In genomic region chr10:111511751-111512150, GRCh38 we compare ENCODE assay signal across 1 cellular context.
TF ChIP-seq lines count a peak whose summit lies in the region.

No MANE protein-coding gene starts in this region.

TF ChIP-seq in A549, 52 proteins besides CTCF, POLR2A, EP300 and RAD21 (continued from another document):
- TF ChIP-seq, protein P1, sequence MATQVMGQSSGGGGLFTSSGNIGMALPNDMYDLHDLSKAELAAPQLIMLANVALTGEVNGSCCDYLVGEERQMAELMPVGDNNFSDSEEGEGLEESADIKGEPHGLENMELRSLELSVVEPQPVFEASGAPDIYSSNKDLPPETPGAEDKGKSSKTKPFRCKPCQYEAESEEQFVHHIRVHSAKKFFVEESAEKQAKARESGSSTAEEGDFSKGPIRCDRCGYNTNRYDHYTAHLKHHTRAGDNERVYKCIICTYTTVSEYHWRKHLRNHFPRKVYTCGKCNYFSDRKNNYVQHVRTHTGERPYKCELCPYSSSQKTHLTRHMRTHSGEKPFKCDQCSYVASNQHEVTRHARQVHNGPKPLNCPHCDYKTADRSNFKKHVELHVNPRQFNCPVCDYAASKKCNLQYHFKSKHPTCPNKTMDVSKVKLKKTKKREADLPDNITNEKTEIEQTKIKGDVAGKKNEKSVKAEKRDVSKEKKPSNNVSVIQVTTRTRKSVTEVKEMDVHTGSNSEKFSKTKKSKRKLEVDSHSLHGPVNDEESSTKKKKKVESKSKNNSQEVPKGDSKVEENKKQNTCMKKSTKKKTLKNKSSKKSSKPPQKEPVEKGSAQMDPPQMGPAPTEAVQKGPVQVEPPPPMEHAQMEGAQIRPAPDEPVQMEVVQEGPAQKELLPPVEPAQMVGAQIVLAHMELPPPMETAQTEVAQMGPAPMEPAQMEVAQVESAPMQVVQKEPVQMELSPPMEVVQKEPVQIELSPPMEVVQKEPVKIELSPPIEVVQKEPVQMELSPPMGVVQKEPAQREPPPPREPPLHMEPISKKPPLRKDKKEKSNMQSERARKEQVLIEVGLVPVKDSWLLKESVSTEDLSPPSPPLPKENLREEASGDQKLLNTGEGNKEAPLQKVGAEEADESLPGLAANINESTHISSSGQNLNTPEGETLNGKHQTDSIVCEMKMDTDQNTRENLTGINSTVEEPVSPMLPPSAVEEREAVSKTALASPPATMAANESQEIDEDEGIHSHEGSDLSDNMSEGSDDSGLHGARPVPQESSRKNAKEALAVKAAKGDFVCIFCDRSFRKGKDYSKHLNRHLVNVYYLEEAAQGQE (IDR thresholded peaks at IDR 0.05), result peak; percentile 70; the same call in 1 of the 2 replicates
